9 cellular contexts compared by ENCODE assay signal in genomic region chr11:9753031-9753430, GRCh38.
DNase-seq lines count a peak whose midpoint lies in the region; ATAC-seq and TF ChIP-seq lines count a peak whose summit lies in the region.
"Had no signal": no experiment of that assay in that cellular context is flagged by ENCODE, and none has a peak within 500 bp of the region (broad histone marks: within the 10 kb centered on the region; RNA-seq: fewer than 3 reads in every experiment).

No MANE protein-coding gene starts in this region.

- peaks cover 0 to 18% of the 10 kb centered on the region in 2 donors for H3K36me3 ChIP-seq in vagina

- H3K4me3 ChIP-seq in epithelial cell of proximal tubule (ENCODE audit: low read depth, low read length) = no peak overlapping the region
- H3K4me3 ChIP-seq in vagina = no peak overlapping the region

- H3K36me3 Mint-ChIP-seq in natural killer cell treated with Interleukin-12 subunit alpha and Interleukin-12 subunit beta and Interleukin-15 and Interleukin-18, amount 100 ng/mL, for 72 hours = no peaks in the 10 kb centered on the region
- H3K36me3 Mint-ChIP-seq in natural killer cell = no peaks in the 10 kb centered on the region

- H3K27me3 Mint-ChIP-seq in natural killer cell treated with Interleukin-12 subunit alpha and Interleukin-12 subunit beta and Interleukin-15 and Interleukin-18, amount 100 ng/mL, for 72 hours = no peaks in the 10 kb centered on the region
- H3K27me3 Mint-ChIP-seq in natural killer cell (ENCODE audit: low read depth in 2 of 2) = no peaks in the 10 kb centered on the region

- H3K9me3 ChIP-seq in vagina = no peaks in the 10 kb centered on the region

- peaks cover 25% of the 10 kb centered on the region in 2 donors for H3K4me1 Mint-ChIP-seq in natural killer cell treated with Interleukin-12 subunit alpha and Interleukin-12 subunit beta and Interleukin-15 and Interleukin-18, amount 100 ng/mL, for 72 hours (ENCODE audit: low read depth in 2 of 2)
- peaks cover 13 to 29% of the 10 kb centered on the region in 2 donors for H3K4me1 Mint-ChIP-seq in natural killer cell

- peaks cover 47% of the 10 kb centered on the region for H3K4me1 ChIP-seq in vagina

- intact Hi-C loops in natural killer cell (cut with micrococcal nuclease) (no loop called here), vagina (cut with DNase I) (loop anchor here (10.0 kb wide), 1 partner anchor 138 kb away; no protein-coding TSS in a partner anchor)

- peak overlapping the region; percentile 45 for H3K4me3 Mint-ChIP-seq in natural killer cell treated with Interleukin-12 subunit alpha and Interleukin-12 subunit beta and Interleukin-15 and Interleukin-18, amount 100 ng/mL, for 72 hours
- no peak overlapping the region for H3K4me3 Mint-ChIP-seq in natural killer cell

- TF ChIP-seq CTCF in natural killer cell (IDR thresholded peaks at IDR 0.05) (no peak), epithelial cell of proximal tubule (conservative IDR thresholded peaks at IDR 0.05; ENCODE audit: low read depth, low read length) (no peak), vagina (IDR thresholded peaks at IDR 0.05) (no peak), GM13977 (IDR thresholded peaks at IDR 0.05; ENCODE audit: extremely low read depth, insufficient read depth, missing control alignments) (no peak)

- H3K27me3 ChIP-seq in vagina = no peaks in the 10 kb centered on the region

- peak overlapping the region; percentile 80 for H3K27ac ChIP-seq in vagina

- no peaks in the 10 kb centered on the region for H3K9me3 Mint-ChIP-seq in natural killer cell treated with Interleukin-12 subunit alpha and Interleukin-12 subunit beta and Interleukin-15 and Interleukin-18, amount 100 ng/mL, for 72 hours
- H3K9me3 Mint-ChIP-seq in natural killer cell = no peaks in the 10 kb centered on the region

- DNase-seq in natural killer cell treated with Interleukin-12 subunit alpha and Interleukin-12 subunit beta and Interleukin-15 and Interleukin-18, amount 100 ng/mL, for 72 hours (ENCODE audit: low spot score) = no peak
- no peak for DNase-seq in natural killer cell
- DNase-seq in RKO (ENCODE audit: low spot score) = peak; percentile 59
- DNase-seq in epithelial cell of proximal tubule (ENCODE audit: low read depth) = peak; percentile 32
- DNase-seq in vagina (ENCODE audit: extremely low spot score in 2 of 2) = no peak
- no peak for DNase-seq in GM13977 (ENCODE audit: low spot score)
- DNase-seq in hippocampal formation (lab: John Stamatoyannopoulos, UW) = no peak
- DNase-seq: substantia nigra had no signal

- in situ Hi-C loops in GM13977 (cut with MboI; ENCODE audit: low pct_unique_long_range_greater_than_20kb, low sequenced_read_pairs, unreplicated experiment) = loop anchor here (10.0 kb wide), 2 partner anchors 222 to 562 kb away; no protein-coding TSS in a partner anchor

- peak overlapping the region; percentile 58 to 85 for H3K27ac Mint-ChIP-seq in natural killer cell treated with Interleukin-12 subunit alpha and Interleukin-12 subunit beta and Interleukin-15 and Interleukin-18, amount 100 ng/mL, for 72 hours
- H3K27ac Mint-ChIP-seq in natural killer cell = no peak overlapping the region

- TF ChIP-seq POLR2A in vagina (IDR thresholded peaks at IDR 0.05) = no peak

- no peak for ATAC-seq in natural killer cell treated with Interleukin-12 subunit alpha and Interleukin-12 subunit beta and Interleukin-15 and Interleukin-18, amount 100 ng/mL, for 72 hours
- ATAC-seq in natural killer cell (no peak), GM18502 (IDR thresholded peaks at IDR 0.05; ENCODE audit: poor library complexity, unreplicated experiment) (no peak)

Comparison
In these comparisons a context has a peak if more than half of its experiments do, and no peak if none do; other contexts are left out.
1. H3K27ac Mint-ChIP-seq: peak in natural killer cell treated with Interleukin-12 subunit alpha and Interleukin-12 subunit beta and Interleukin-15 and Interleukin-18, amount 100 ng/mL, for 72 hours (2 of 2); none in natural killer cell (0 of 2).
2. DNase-seq: peak in RKO (single experiment) and epithelial cell of proximal tubule (single experiment); none in natural killer cell treated with Interleukin-12 subunit alpha and Interleukin-12 subunit beta and Interleukin-15 and Interleukin-18, amount 100 ng/mL, for 72 hours (single experiment), natural killer cell (single experiment), vagina (0 of 2), GM13977 (single experiment) and hippocampal formation (0 of 2).